In genomic region chr15:65133550-65134200, GRCh38 we compare ENCODE assay signal across 8 cellular contexts. TPM values are rescaled to one million over a fixed set of nuclear protein-coding genes. Genes with fewer than 3 reads are reported as not detected.
DNase-seq lines count a peak whose midpoint lies in the region; ATAC-seq and TF ChIP-seq lines count a peak whose summit lies in the region.

PDCD7 (minus strand) TSS chr15:65133808; CDS start chr15:65133781, 27 bp downstream.

- no peaks in the 10 kb centered on the region for H3K9me3 Mint-ChIP-seq in central memory CD8-positive, alpha-beta T cell

- H3K27me3 Mint-ChIP-seq in central memory CD8-positive, alpha-beta T cell = no peaks in the 10 kb centered on the region

- DNase-seq in AG04450 (ENCODE audit: low read depth, low spot score) = peak; percentile 54
- peak; percentile 62 for DNase-seq in NCI-H345 treated with DMSO at 0.1 percent for 48 hours (lab: John Stamatoyannopoulos, UW; ENCODE audit: unreplicated experiment)
- peak; percentile 72 for DNase-seq in activated CD4-positive, CD25-positive, alpha-beta regulatory T cell treated with anti-CD3 and anti-CD28 coated beads, Interleukin-2, amount 50 U/mL, for 16 hours (ENCODE audit: low read depth, low spot score)
- DNase-seq in central memory CD8-positive, alpha-beta T cell (ENCODE audit: low spot score in 2 of 2) = peak; percentile 60 to 74
- DNase-seq in islet precursor cell = peak; percentile 92
- peak; percentile 64 to 76 (median 71) for DNase-seq in stimulated activated CD4-positive, alpha-beta T cell treated with anti-CD3 and anti-CD28 coated beads, Interleukin-12 subunit alpha, Interleukin-12 subunit beta, amount 100 ng/mL, for 48 hours (ENCODE audit: low read depth in 2 of 3, low spot score in 1 of 3)

- peaks cover 4% of the 10 kb centered on the region; the same call in 1 of the 2 replicates for H3K9me3 ChIP-seq in AG04450 (ENCODE audit: control insufficient read depth, insufficient read depth, low read length)

- POLR2A ChIA-PET in AG04450 (lab: Yijun Ruan, JAX) = interaction anchor here (0.6 to 1.6 kb wide), 3 partner anchors 52 to 171 kb away, joined by 3 to 5 read pairs (median 4); partner anchors contain the start of genes CLPX and RNU5B-1

- H3K4me3 Mint-ChIP-seq in central memory CD8-positive, alpha-beta T cell = peak within 1 kb of the TSS; percentile 89

- CTCF ChIA-PET in AG04450 (lab: Charles Lee) = interaction anchor here (1.0 to 1.3 kb wide), 2 partner anchors 79 to 100 kb away, joined by 3 to 6 read pairs; no protein-coding TSS in a partner anchor

- H3K27ac ChIP-seq in AG04450 (ENCODE audit: low read depth, low read length) = peak within 1 kb of the TSS; percentile 39

- no peak for TF ChIP-seq CTCF in AG04450 (IDR thresholded peaks at IDR 0.05; ENCODE audit: low read depth, low read length)

- H3K4me1 Mint-ChIP-seq in central memory CD8-positive, alpha-beta T cell = peaks cover 33% of the 10 kb centered on the region

- peaks cover 18% of the 10 kb centered on the region for H3K36me3 Mint-ChIP-seq in central memory CD8-positive, alpha-beta T cell (ENCODE audit: insufficient read depth)

- ATAC-seq in GM18909 (IDR thresholded peaks at IDR 0.05; ENCODE audit: poor library complexity, unreplicated experiment) = peak; percentile 87
- ATAC-seq in HG03196 (IDR thresholded peaks at IDR 0.05; ENCODE audit: unreplicated experiment) = peak; percentile 82
- ATAC-seq in central memory CD8-positive, alpha-beta T cell (replicated peaks; ENCODE audit: extremely low read depth, poor library complexity, severe bottlenecking) = peak; percentile 97

- H3K27me3 ChIP-seq in AG04450 (ENCODE audit: control insufficient read depth, insufficient read depth, low read length) = no peaks in the 10 kb centered on the region

- H3K4me3 ChIP-seq in AG04450 (ENCODE audit: low read depth, low read length) = peak within 1 kb of the TSS; percentile 76

- H3K27ac Mint-ChIP-seq in central memory CD8-positive, alpha-beta T cell (ENCODE audit: low read depth) = peak within 1 kb of the TSS; percentile 91

RNA-seq across cellular contexts. Expression of gene PDCD7, which starts in this region (rescaled TPM):
- polyA plus RNA-seq in AG04450 (2011; rRNA removed) = 15.8 and 18.0 TPM in 2 replicates
- polyA minus RNA-seq in AG04450 (2011; rRNA and poly(A)+ RNA removed) = 16.8 and 17.3 TPM in 2 replicates

Comparison
In these comparisons a context has a peak if more than half of its experiments do, and no peak if none do; other contexts are left out.
1. Peak in every context shown above with its lines: DNase-seq, ATAC-seq, H3K4me3 ChIP-seq and H3K27ac ChIP-seq.